Comparison of ENCODE assay signal across 27 cellular contexts in the genomic region with DNA sequence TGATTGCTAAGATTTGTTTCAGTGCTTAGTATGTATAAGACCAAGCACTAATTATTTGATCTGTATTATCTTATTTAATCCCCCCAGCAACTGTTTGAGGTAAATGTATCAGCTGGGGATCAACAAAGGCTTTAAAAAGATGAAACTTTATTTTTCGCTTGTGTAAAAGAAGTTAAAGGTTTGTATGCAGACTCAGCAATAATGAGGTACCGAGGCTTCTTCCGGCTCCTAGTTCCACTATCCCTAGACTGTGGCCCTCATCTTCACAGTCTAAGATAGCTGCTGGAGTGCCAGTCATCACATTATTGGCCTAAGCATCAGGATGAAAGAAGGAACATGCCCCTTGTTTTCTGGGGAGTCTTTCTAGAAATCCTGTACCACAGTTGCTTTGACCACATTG.
"Had no signal": no experiment of that assay in that cellular context is flagged by ENCODE, and none has a peak within 500 bp of the region (broad histone marks: within the 10 kb centered on the region; RNA-seq: fewer than 3 reads in every experiment).

No MANE protein-coding gene starts in this region.

- H3K4me1 ChIP-seq: gastrocnemius medialis, left lung, lower lobe of right lung had no signal

- H3K4me1 Mint-ChIP-seq: naive B cell had no signal

- H3K27ac Mint-ChIP-seq: mesothelial cell of epicardium, naive B cell had no signal

- ATAC-seq: esophagus mucosa, gastrocnemius medialis, heart right ventricle, left cardiac atrium, left lung, left ventricle myocardium superior, lower lobe of right lung, mucosa of descending colon had no signal

- H3K4me3 ChIP-seq: coronary artery, dorsolateral prefrontal cortex, esophagus squamous epithelium, gastrocnemius medialis, heart right ventricle, left lung, lower lobe of right lung, mucosa of descending colon had no signal

- FAIRE-seq: colon, islet of Langerhans, keratinocyte had no signal

- H3K36me3 Mint-ChIP-seq: mesothelial cell of epicardium, naive B cell had no signal

- H3K27me3 ChIP-seq: esophagus squamous epithelium, gastrocnemius medialis, left lung had no signal

- H3K4me3 Mint-ChIP-seq: mesothelial cell of epicardium, naive B cell had no signal

- H3K36me3 ChIP-seq: esophagus squamous epithelium, gastrocnemius medialis, heart right ventricle, left lung, lower lobe of right lung had no signal

- H3K9me3 ChIP-seq: esophagus squamous epithelium, gastrocnemius medialis, heart right ventricle, left lung, lower lobe of right lung, mucosa of descending colon had no signal

- H3K9me3 Mint-ChIP-seq: mesothelial cell of epicardium had no signal

- DNase-seq: dermis blood vessel endothelial cell; dorsolateral prefrontal cortex; effector CD4-positive, alpha-beta T cell; effector memory CD4-positive, alpha-beta T cell; erythroblast; esophagus squamous epithelium; foreskin fibroblast; foreskin melanocyte; gastrocnemius medialis; glutamatergic neuron; head of caudate nucleus; heart right ventricle; hippocampal formation; left cardiac atrium; left lung; left ventricle myocardium superior; lower lobe of right lung; mesenchymal stem cell; mucosa of descending colon; naive B cell had no signal

- H3K27ac ChIP-seq: coronary artery, dorsolateral prefrontal cortex, epithelial cell of prostate, esophagus squamous epithelium, gastrocnemius medialis, heart right ventricle, left lung, lower lobe of right lung had no signal
